ENCODE assay signal across 1 cellular context in the genomic region with DNA sequence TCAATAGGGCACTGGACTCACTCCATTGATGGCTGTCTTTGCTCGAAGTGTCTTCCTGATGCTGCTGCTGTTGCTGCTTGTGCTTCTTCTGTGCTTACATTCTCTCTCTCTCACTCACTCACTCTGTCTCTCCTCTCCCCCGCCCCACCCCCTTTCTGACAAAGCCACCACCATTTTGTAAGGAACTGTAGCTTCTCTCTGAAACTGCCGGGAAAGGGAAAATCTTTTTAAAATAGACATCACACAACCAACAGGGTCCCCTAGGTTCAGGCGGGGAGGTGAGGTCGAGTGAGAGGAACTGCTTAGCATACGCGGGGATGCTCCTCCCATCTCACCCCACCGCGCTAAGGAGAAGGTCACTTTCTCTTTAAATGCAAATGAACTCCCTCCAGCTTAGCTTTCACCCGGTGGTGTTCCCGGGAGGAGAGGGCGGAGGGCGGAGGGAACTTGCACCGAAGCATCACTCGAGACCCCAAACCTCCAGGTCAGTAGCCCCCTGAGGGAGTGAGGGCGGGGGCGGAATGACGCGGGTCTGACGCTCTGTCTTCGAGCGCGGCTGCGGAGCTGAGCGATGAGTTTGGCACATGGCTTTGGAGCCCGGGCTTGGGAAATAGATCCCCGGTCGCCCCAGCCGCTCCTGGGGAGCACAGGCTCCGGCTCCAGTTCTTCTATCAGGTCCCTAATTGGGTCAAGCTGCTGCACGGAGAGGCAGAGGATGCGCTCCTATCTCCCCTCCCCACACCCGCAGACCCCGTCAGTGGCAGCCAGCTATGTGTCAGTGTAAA.
A peak's percentile ranks its signal among the peaks of the same experiment; 100 is the strongest.
TF ChIP-seq lines count a peak whose summit lies in the region.

Gene CCDC28B, plus strand, starts transcription at position 370 of the 785 bp plus-strand sequence. CDS start 1,341 bp downstream, outside the sequence.

TF ChIP-seq in K562, 482 proteins besides CTCF, POLR2A, EP300 and RAD21 (continued from another document and continues in another):
- TF ChIP-seq ZNF518B (CRISPR knock-in tag; IDR thresholded peaks at IDR 0.05) (no peak), ZNF586 (CRISPR knock-in tag; conservative IDR thresholded peaks at IDR 0.05) (no peak), MYC (IDR thresholded peaks at IDR 0.05; ENCODE audit: low read depth, low read length) (no peak; the same call in 1 of the 2 replicates), MYC (CRISPR knock-in tag; IDR thresholded peaks at IDR 0.05; ENCODE audit: borderline replicate concordance, low read depth) (peak; percentile 63; the same call in 1 of the 2 replicates), YBX1 (IDR thresholded peaks at IDR 0.05) (no peak), NCOR1 (IDR thresholded peaks at IDR 0.05) (no peak), RBFOX2 (IDR thresholded peaks at IDR 0.05; ENCODE audit: low read depth, low read length) (peak; percentile 61), PTBP1 (IDR thresholded peaks at IDR 0.05; ENCODE audit: low read depth, low read length) (no peak), SMAD4 (CRISPR knock-in tag; conservative IDR thresholded peaks at IDR 0.05) (0 out of 2 replicates have a peak, but pooled peaks have one; percentile 47), TRIM28 (IDR thresholded peaks at IDR 0.05) (no peak), ZNF133 (CRISPR knock-in tag; IDR thresholded peaks at IDR 0.05) (no peak), MEF2D (tag; conservative IDR thresholded peaks at IDR 0.05; ENCODE audit: low read depth) (no peak), HEY1 (CRISPR knock-in tag; IDR thresholded peaks at IDR 0.05; ENCODE audit: borderline replicate concordance) (no peak), PTRF (tag; IDR thresholded peaks at IDR 0.05) (0 out of 2 replicates have a peak, but pooled peaks have one; percentile 30), CHD4 (IDR thresholded peaks at IDR 0.05; ENCODE audit: insufficient read depth, insufficient replicate concordance, low read depth, low read length, poor library complexity, severe bottlenecking) (no peak), ZNF695 (CRISPR knock-in tag; IDR thresholded peaks at IDR 0.05) (no peak), TAF1 (IDR thresholded peaks at IDR 0.05; ENCODE audit: control insufficient read depth, extremely low read depth, insufficient read depth, low read length, severe bottlenecking) (peak; percentile 39), GTF2F1 (IDR thresholded peaks at IDR 0.05; ENCODE audit: low read depth, low read length) (peak; percentile 26; the same call in 1 of the 2 replicates), ETV5 (CRISPR knock-in tag; IDR thresholded peaks at IDR 0.05; ENCODE audit: low read depth) (no peak; the same call in 1 of the 2 replicates), ZNF766 (CRISPR knock-in tag; conservative IDR thresholded peaks at IDR 0.05) (0 out of 2 replicates have a peak, but pooled peaks have one; percentile 20), TCF7 (IDR thresholded peaks at IDR 0.05; ENCODE audit: borderline replicate concordance) (no peak), SIRT6 (IDR thresholded peaks at IDR 0.05; ENCODE audit: low read depth, low read length) (no peak), KAT2B (IDR thresholded peaks at IDR 0.05; ENCODE audit: low read depth, low read length) (no peak), HDAC1 (IDR thresholded peaks at IDR 0.05) (peak in 1 of 2 experiments; percentile 62; a peak in 1 of 4 replicates), MAZ (CRISPR knock-in tag; conservative IDR thresholded peaks at IDR 0.05 in 1 of 2, IDR thresholded peaks at IDR 0.05 in 1 of 2) (peak; percentile 53 to 69; a peak in 3 of 4 replicates), TBP (optimal IDR thresholded peaks at IDR 0.05; ENCODE audit: low read depth, low read length) (peak; percentile 30), THRAP3 (IDR thresholded peaks at IDR 0.05; ENCODE audit: borderline replicate concordance) (0 out of 2 replicates have a peak, but pooled peaks have one; percentile 50), JUND (IDR thresholded peaks at IDR 0.05; ENCODE audit: borderline replicate concordance, low read depth, low read length) (no peak), JUND (tag; IDR thresholded peaks at IDR 0.05; ENCODE audit: borderline replicate concordance, low read depth, low read length) (peak; percentile 33; the same call in 1 of the 3 replicates), CTCFL (IDR thresholded peaks at IDR 0.05; ENCODE audit: borderline replicate concordance, insufficient read depth, low read depth, low read length, poor library complexity, severe bottlenecking) (no peak), CEBPZ (IDR thresholded peaks at IDR 0.05; ENCODE audit: borderline replicate concordance, low read depth, low read length) (no peak), ZC3H11A (IDR thresholded peaks at IDR 0.05; ENCODE audit: low read depth, low read length) (peak; percentile 35; the same call in 1 of the 2 replicates), NFYB (IDR thresholded peaks at IDR 0.05; ENCODE audit: extremely low read depth, insufficient read length) (no peak), E2F4 (CRISPR knock-in tag; IDR thresholded peaks at IDR 0.05; ENCODE audit: low read depth) (no peak)
- TF ChIP-seq, protein P1, sequence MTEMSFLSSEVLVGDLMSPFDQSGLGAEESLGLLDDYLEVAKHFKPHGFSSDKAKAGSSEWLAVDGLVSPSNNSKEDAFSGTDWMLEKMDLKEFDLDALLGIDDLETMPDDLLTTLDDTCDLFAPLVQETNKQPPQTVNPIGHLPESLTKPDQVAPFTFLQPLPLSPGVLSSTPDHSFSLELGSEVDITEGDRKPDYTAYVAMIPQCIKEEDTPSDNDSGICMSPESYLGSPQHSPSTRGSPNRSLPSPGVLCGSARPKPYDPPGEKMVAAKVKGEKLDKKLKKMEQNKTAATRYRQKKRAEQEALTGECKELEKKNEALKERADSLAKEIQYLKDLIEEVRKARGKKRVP (CRISPR knock-in tag; IDR thresholded peaks at IDR 0.05): 0 out of 2 replicates have a peak, but pooled peaks have one; percentile 10
- TF ChIP-seq, protein P2, sequence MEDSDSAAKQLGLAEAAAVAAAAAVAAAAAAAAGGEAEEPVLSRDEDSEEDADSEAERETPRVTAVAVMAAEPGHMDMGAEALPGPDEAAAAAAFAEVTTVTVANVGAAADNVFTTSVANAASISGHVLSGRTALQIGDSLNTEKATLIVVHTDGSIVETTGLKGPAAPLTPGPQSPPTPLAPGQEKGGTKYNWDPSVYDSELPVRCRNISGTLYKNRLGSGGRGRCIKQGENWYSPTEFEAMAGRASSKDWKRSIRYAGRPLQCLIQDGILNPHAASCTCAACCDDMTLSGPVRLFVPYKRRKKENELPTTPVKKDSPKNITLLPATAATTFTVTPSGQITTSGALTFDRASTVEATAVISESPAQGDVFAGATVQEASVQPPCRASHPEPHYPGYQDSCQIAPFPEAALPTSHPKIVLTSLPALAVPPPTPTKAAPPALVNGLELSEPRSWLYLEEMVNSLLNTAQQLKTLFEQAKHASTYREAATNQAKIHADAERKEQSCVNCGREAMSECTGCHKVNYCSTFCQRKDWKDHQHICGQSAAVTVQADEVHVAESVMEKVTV (CRISPR knock-in tag; IDR thresholded peaks at IDR 0.05): peak; percentile 34; the same call in 1 of the 2 replicates
- TF ChIP-seq, protein P3, sequence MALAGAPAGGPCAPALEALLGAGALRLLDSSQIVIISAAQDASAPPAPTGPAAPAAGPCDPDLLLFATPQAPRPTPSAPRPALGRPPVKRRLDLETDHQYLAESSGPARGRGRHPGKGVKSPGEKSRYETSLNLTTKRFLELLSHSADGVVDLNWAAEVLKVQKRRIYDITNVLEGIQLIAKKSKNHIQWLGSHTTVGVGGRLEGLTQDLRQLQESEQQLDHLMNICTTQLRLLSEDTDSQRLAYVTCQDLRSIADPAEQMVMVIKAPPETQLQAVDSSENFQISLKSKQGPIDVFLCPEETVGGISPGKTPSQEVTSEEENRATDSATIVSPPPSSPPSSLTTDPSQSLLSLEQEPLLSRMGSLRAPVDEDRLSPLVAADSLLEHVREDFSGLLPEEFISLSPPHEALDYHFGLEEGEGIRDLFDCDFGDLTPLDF (CRISPR knock-in tag; IDR thresholded peaks at IDR 0.05): peak; percentile 42; the same call in 1 of the 2 replicates
- TF ChIP-seq, protein P4, sequence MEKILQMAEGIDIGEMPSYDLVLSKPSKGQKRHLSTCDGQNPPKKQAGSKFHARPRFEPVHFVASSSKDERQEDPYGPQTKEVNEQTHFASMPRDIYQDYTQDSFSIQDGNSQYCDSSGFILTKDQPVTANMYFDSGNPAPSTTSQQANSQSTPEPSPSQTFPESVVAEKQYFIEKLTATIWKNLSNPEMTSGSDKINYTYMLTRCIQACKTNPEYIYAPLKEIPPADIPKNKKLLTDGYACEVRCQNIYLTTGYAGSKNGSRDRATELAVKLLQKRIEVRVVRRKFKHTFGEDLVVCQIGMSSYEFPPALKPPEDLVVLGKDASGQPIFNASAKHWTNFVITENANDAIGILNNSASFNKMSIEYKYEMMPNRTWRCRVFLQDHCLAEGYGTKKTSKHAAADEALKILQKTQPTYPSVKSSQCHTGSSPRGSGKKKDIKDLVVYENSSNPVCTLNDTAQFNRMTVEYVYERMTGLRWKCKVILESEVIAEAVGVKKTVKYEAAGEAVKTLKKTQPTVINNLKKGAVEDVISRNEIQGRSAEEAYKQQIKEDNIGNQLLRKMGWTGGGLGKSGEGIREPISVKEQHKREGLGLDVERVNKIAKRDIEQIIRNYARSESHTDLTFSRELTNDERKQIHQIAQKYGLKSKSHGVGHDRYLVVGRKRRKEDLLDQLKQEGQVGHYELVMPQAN (IDR thresholded peaks at IDR 0.05; ENCODE audit: borderline replicate concordance): peak; percentile 60
- TF ChIP-seq, protein P5, sequence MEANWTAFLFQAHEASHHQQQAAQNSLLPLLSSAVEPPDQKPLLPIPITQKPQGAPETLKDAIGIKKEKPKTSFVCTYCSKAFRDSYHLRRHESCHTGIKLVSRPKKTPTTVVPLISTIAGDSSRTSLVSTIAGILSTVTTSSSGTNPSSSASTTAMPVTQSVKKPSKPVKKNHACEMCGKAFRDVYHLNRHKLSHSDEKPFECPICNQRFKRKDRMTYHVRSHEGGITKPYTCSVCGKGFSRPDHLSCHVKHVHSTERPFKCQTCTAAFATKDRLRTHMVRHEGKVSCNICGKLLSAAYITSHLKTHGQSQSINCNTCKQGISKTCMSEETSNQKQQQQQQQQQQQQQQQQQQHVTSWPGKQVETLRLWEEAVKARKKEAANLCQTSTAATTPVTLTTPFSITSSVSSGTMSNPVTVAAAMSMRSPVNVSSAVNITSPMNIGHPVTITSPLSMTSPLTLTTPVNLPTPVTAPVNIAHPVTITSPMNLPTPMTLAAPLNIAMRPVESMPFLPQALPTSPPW (CRISPR knock-in tag; IDR thresholded peaks at IDR 0.05): peak; percentile 66
